ENCODE assay signal across 8 cellular contexts in genomic region chr3:159872374-159873109, GRCh38. TPM values are rescaled to one million over a fixed set of nuclear protein-coding genes. Genes with fewer than 3 reads are reported as not detected.
DNase-seq lines count a peak whose midpoint lies in the region; ATAC-seq and TF ChIP-seq lines count a peak whose summit lies in the region.

No MANE protein-coding gene starts in this region.

- H3K27ac ChIP-seq in esophagus muscularis mucosa (replicated peaks in 1 of 4): peak overlapping the region; percentile 37 to 60 (median 52)

- H3K9me3 ChIP-seq in esophagus muscularis mucosa: peaks cover 0 to 5% (median 0%) of the 10 kb centered on the region in 4 donors
- no peaks in the 10 kb centered on the region for H3K9me3 ChIP-seq in skeletal muscle satellite cell (replicated peaks; ENCODE audit: low read length)

- H3K4me1 ChIP-seq in esophagus muscularis mucosa: peaks cover 42 to 56% (median 48%) of the 10 kb centered on the region in 4 donors
- peaks cover 39% of the 10 kb centered on the region for H3K4me1 ChIP-seq in skeletal muscle satellite cell (ENCODE audit: control insufficient read depth, insufficient read depth, low read length)

- H3K36me3 ChIP-seq in esophagus muscularis mucosa (peaks cover 0 to 5% (median 0%) of the 10 kb centered on the region in 4 donors), skeletal muscle satellite cell (ENCODE audit: insufficient read depth, low read length) (no peaks in the 10 kb centered on the region)

- no peak for TF ChIP-seq POLR2A in GM18505 (IDR thresholded peaks at IDR 0.05; ENCODE audit: borderline replicate concordance, extremely low read depth, insufficient read depth, insufficient read length)
- no peak for TF ChIP-seq POLR2A in esophagus muscularis mucosa (IDR thresholded peaks at IDR 0.05; ENCODE audit: low read depth)

- peak overlapping the region; percentile 22 for H3K9ac ChIP-seq in skeletal muscle satellite cell (ENCODE audit: low read depth, low read length)

- no peaks in the 10 kb centered on the region for H3K27me3 ChIP-seq in esophagus muscularis mucosa
- no peaks in the 10 kb centered on the region for H3K27me3 ChIP-seq in skeletal muscle satellite cell (ENCODE audit: control insufficient read depth, insufficient read depth, low read length)

- TF ChIP-seq EP300 in esophagus muscularis mucosa (IDR thresholded peaks at IDR 0.05): no peak

- peak overlapping the region; percentile 39 for H3K4me2 ChIP-seq in skeletal muscle satellite cell (ENCODE audit: low read length)

- ATAC-seq in GM18505 (IDR thresholded peaks at IDR 0.05; ENCODE audit: unreplicated experiment) (peak; percentile 85), HG02642 (IDR thresholded peaks at IDR 0.05; ENCODE audit: poor library complexity, unreplicated experiment) (no peak), GM21367 (IDR thresholded peaks at IDR 0.05; ENCODE audit: unreplicated experiment) (no peak)

- intact Hi-C loops in esophagus muscularis mucosa (cut with DNase I): no loop called here

- POLR2A ChIA-PET in GM10248 (lab: Yijun Ruan, JAX): no interaction called here

- CTCF ChIA-PET in GM10248 (lab: Yijun Ruan, JAX): interaction anchor here (0.7 to 9.3 kb wide), 10 partner anchors 10 to 131 kb away, joined by 3 to 90 read pairs (median 4); partner anchors contain the start of gene IL12A

- TF ChIP-seq CTCF in esophagus muscularis mucosa (IDR thresholded peaks at IDR 0.05): peak in 1 of 3 experiments; percentile 11
- TF ChIP-seq CTCF in GM10248 (IDR thresholded peaks at IDR 0.05; ENCODE audit: control extremely low read depth, extremely low read depth, low read depth, missing control alignments): no peak

- DNase-seq in NCI-H446 treated with DMSO at 0.1 percent for 48 hours (lab: John Stamatoyannopoulos, UW) (peak; percentile 44), esophagus muscularis mucosa (ENCODE audit: extremely low spot score) (peak; percentile 55), GM10248 (ENCODE audit: extremely low spot score) (no peak)
- DNase-seq in activated CD8-positive, alpha-beta memory T cell treated with anti-CD3 and anti-CD28 coated beads, Interleukin-2, amount 50 U/mL, for 4 hours: no peak

- 43% methylated on average over 3 of the region's 3 CpGs for WGBS in esophagus muscularis mucosa

- no peak overlapping the region for H3K4me3 ChIP-seq in esophagus muscularis mucosa
- no peak overlapping the region for H3K4me3 ChIP-seq in skeletal muscle satellite cell (ENCODE audit: low read length)

RNA-seq across cellular contexts. Expression of gene SCHIP1, which starts 32.9 kb away (rescaled TPM):
- 10 to 100 TPM; 10.8 to 23.5 (median 14.3) TPM for total RNA-seq in esophagus muscularis mucosa
- 0.44 and 2.0 TPM in 2 replicates for total RNA-seq in skeletal muscle satellite cell (2012; rRNA removed)

Comparison
In these comparisons a context has a peak if more than half of its experiments do, and no peak if none do; other contexts are left out.
1. DNase-seq: peak in NCI-H446 treated with DMSO at 0.1 percent for 48 hours (single experiment) and esophagus muscularis mucosa (single experiment); none in GM10248 (single experiment) and activated CD8-positive, alpha-beta memory T cell treated with anti-CD3 and anti-CD28 coated beads, Interleukin-2, amount 50 U/mL, for 4 hours (single experiment).